ENCODE assay signal across 17 cellular contexts in the genomic region with DNA sequence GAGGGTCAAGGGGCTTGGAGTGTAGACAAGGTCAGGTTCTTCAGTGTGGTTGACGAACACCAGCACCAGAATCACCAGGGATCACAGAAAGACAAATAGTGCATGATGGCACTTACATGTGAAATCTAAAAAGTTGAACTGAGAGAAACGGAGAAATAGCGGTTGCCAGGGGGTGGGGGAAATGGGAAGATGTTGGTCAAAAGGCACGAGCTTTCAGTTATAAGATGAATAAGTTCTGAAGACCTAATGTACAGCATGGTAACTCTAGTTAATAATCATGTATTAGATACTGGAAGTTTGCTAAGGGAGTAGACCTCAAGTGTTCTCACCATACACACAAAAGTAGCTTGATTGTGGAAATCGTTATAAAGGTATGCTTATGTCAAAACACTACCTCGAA. TPM values are rescaled to one million over a fixed set of nuclear protein-coding genes. Genes with fewer than 3 reads are reported as not detected.
DNase-seq lines count a peak whose midpoint lies in the region; ATAC-seq, FAIRE-seq and TF ChIP-seq lines count a peak whose summit lies in the region.
"Had no signal": no experiment of that assay in that cellular context is flagged by ENCODE, and none has a peak within 500 bp of the region (broad histone marks: within the 10 kb centered on the region; RNA-seq: fewer than 3 reads in every experiment).

No MANE protein-coding gene starts in this region.

- H3K27ac ChIP-seq in ascending aorta (no peak overlapping the region), adrenal gland (no peak overlapping the region)
- H3K27ac ChIP-seq: suprapubic skin had no signal

- no peaks in the 10 kb centered on the region for H3K9me3 ChIP-seq in ascending aorta
- H3K9me3 ChIP-seq in adrenal gland (replicated peaks in 1 of 3): no peaks in the 10 kb centered on the region
- H3K9me3 ChIP-seq: suprapubic skin had no signal

- TF ChIP-seq POLR2A in adrenal gland (IDR thresholded peaks at IDR 0.05): no peak

- peaks cover 15% of the 10 kb centered on the region for H3K4me1 Mint-ChIP-seq in stimulated activated memory B cell treated with anti-CD40 and anti-IgM and Interleukin-4, amounts not matched to agents 10 μg/mL and 1 μg/mL and 100 μg/mL, for 72 hours

- ATAC-seq in GM19035 (IDR thresholded peaks at IDR 0.05; ENCODE audit: unreplicated experiment) (peak; percentile 76), HG02588 (IDR thresholded peaks at IDR 0.05; ENCODE audit: unreplicated experiment) (peak; percentile 91), HG03135 (IDR thresholded peaks at IDR 0.05; ENCODE audit: unreplicated experiment) (peak; percentile 51)
- peak; percentile 77 for ATAC-seq in stimulated activated memory B cell treated with anti-CD40 and anti-IgM and Interleukin-4, amounts not matched to agents 10 μg/mL and 1 μg/mL and 100 μg/mL, for 72 hours
- ATAC-seq: naive thymus-derived CD4-positive, alpha-beta T cell; sciatic nerve; WTC11 had no signal

- no peaks in the 10 kb centered on the region for H3K27me3 Mint-ChIP-seq in stimulated activated memory B cell treated with anti-CD40 and anti-IgM and Interleukin-4, amounts not matched to agents 10 μg/mL and 1 μg/mL and 100 μg/mL, for 72 hours
- H3K27me3 Mint-ChIP-seq: CD4-positive, alpha-beta memory T cell had no signal

- H3K4me1 ChIP-seq in ascending aorta (no peaks in the 10 kb centered on the region), adrenal gland (replicated peaks in 1 of 2) (peaks cover 0 to 6% of the 10 kb centered on the region in 2 donors)

- no peak overlapping the region for H3K4me3 Mint-ChIP-seq in stimulated activated memory B cell treated with anti-CD40 and anti-IgM and Interleukin-4, amounts not matched to agents 10 μg/mL and 1 μg/mL and 100 μg/mL, for 72 hours
- H3K4me3 Mint-ChIP-seq: CD4-positive, alpha-beta memory T cell; naive thymus-derived CD4-positive, alpha-beta T cell; WTC11 had no signal

- H3K36me3 Mint-ChIP-seq in stimulated activated memory B cell treated with anti-CD40 and anti-IgM and Interleukin-4, amounts not matched to agents 10 μg/mL and 1 μg/mL and 100 μg/mL, for 72 hours: no peaks in the 10 kb centered on the region
- H3K36me3 Mint-ChIP-seq: CD4-positive, alpha-beta memory T cell; WTC11 had no signal

- H3K4me3 ChIP-seq in ascending aorta (no peak overlapping the region), adrenal gland (no peak overlapping the region)
- H3K4me3 ChIP-seq: suprapubic skin had no signal

- H3K36me3 ChIP-seq in ascending aorta: no peaks in the 10 kb centered on the region
- no peaks in the 10 kb centered on the region for H3K36me3 ChIP-seq in adrenal gland (replicated peaks in 1 of 2)
- H3K36me3 ChIP-seq: suprapubic skin had no signal

- TF ChIP-seq CTCF in ascending aorta (IDR thresholded peaks at IDR 0.05) (no peak), adrenal gland (IDR thresholded peaks at IDR 0.05) (no peak)

- DNase-seq in urothelium cell line (ENCODE audit: low spot score): no peak
- DNase-seq in ascending aorta (ENCODE audit: low spot score in 2 of 2): no peak
- DNase-seq in effector CD4-positive, alpha-beta T cell: no peak
- DNase-seq in adrenal gland: no peak
- DNase-seq: CD4-positive, alpha-beta memory T cell; naive thymus-derived CD4-positive, alpha-beta T cell; NCI-H1436; NCI-H69 had no signal

- peak overlapping the region; percentile 25 for H3K27ac Mint-ChIP-seq in stimulated activated memory B cell treated with anti-CD40 and anti-IgM and Interleukin-4, amounts not matched to agents 10 μg/mL and 1 μg/mL and 100 μg/mL, for 72 hours
- H3K27ac Mint-ChIP-seq: CD4-positive, alpha-beta memory T cell; WTC11 had no signal

- no peak for FAIRE-seq in urothelium cell line (lab: Jason Lieb, UNC)
- FAIRE-seq: astrocyte, H1 had no signal

- H3K27me3 ChIP-seq in ascending aorta (no peaks in the 10 kb centered on the region), adrenal gland (no peaks in the 10 kb centered on the region)
- H3K27me3 ChIP-seq: suprapubic skin had no signal

- intact Hi-C loops in ascending aorta (cut with DNase I) (no loop called here), adrenal gland (cut with DNase I) (no loop called here)

- H3K9me3 Mint-ChIP-seq in stimulated activated memory B cell treated with anti-CD40 and anti-IgM and Interleukin-4, amounts not matched to agents 10 μg/mL and 1 μg/mL and 100 μg/mL, for 72 hours: no peaks in the 10 kb centered on the region
- H3K9me3 Mint-ChIP-seq: CD4-positive, alpha-beta memory T cell; WTC11 had no signal

- 78 to 87% (median 83%) methylated on average over 6 of the region's 6 CpGs for WGBS in adrenal gland, 4 donors

RNA-seq across cellular contexts. Expression of a gene that starts 43.7 kb away (rescaled TPM):
- total RNA-seq in ascending aorta: 11.6 TPM
- 10 to 100 TPM; 50.6 to 90.3 (median 72.2) TPM for total RNA-seq in adrenal gland
- 100 to 1,000 TPM in 2 of 3 donors, 10 to 100 TPM in 1; 94.3 to 159 (median 146) TPM for polyA plus RNA-seq in adrenal gland
